Comparison of ENCODE assay signal across 8 cellular contexts in the genomic region with DNA sequence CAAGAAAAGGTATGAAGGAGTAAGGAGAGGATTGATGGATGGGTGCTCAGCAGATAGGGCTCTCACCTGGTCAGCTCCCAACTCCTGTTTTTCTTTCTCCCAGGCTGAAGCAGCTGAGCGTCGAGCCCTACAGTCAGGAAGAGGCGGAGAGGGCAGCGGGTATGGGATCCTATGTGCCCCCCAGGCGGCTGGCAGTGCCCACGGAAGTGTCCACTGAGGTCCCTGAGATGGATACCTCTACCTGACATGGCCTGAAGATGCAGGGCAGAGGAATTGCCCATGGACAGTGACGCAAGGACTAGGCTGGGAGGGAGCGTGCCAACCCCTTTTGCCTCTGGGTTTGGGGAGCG. TPM values are rescaled to one million over a fixed set of nuclear protein-coding genes. Genes with fewer than 3 reads are reported as not detected.
DNase-seq lines count a peak whose midpoint lies in the region; ATAC-seq, FAIRE-seq and TF ChIP-seq lines count a peak whose summit lies in the region.

No MANE protein-coding gene starts in this region.

- POLR2A ChIA-PET in HEK293 (lab: Yijun Ruan, JAX): interaction anchor here (0.6 to 2.9 kb wide), 4 partner anchors 32 to 259 kb away, joined by 3 to 23 read pairs (median 4); partner anchors contain the start of gene CEP85
- POLR2A ChIA-PET in activated CD8-positive, alpha-beta T cell treated with anti-CD3 and anti-CD28 coated beads, Interleukin-2, amount 10 ng/mL, durations not matched to agents 7 days and 5 days (lab: Charles Lee): interaction anchor here (0.7 to 1.4 kb wide), 3 partner anchors 14 to 59 kb away, joined by 3 read pairs; partner anchors contain the start of gene PDIK1L

- CTCF ChIA-PET in HEK293 (lab: Yijun Ruan, JAX): interaction anchor here (0.6 to 2.0 kb wide), 15 partner anchors 8 to 1211 kb away, joined by 3 to 16 read pairs (median 3); partner anchors contain the start of gene CEP85
- CTCF ChIA-PET in activated CD8-positive, alpha-beta T cell treated with anti-CD3 and anti-CD28 coated beads, Interleukin-2, amount 10 ng/mL, durations not matched to agents 7 days and 5 days (lab: Charles Lee): interaction anchor here (0.8 to 4.2 kb wide), 38 partner anchors 8 to 247 kb away, joined by 3 to 69 read pairs (median 5); partner anchors contain the start of genes CATSPER4, CD52, CEP85 and CNKSR1

- peaks cover 4% of the 10 kb centered on the region for H3K36me3 Mint-ChIP-seq in activated CD8-positive, alpha-beta T cell treated with anti-CD3 and anti-CD28 coated beads, Interleukin-2, amount 10 ng/mL, durations not matched to agents 7 days and 5 days (ENCODE audit: low read depth)

- peaks cover 7% of the 10 kb centered on the region; the same call in 1 of the 2 replicates for H3K4me1 ChIP-seq in HEK293 (ENCODE audit: control insufficient read depth, insufficient read depth, low read length)
- no peaks in the 10 kb centered on the region for H3K4me1 ChIP-seq in small intestine (ENCODE audit: control insufficient read depth in 2 of 2, insufficient read depth in 1 of 2, low read depth in 1 of 2, low read length in 1 of 2)

- FAIRE-seq in small intestine (lab: Jason Lieb, UNC): no peak

- peaks cover 22% of the 10 kb centered on the region for H3K4me1 Mint-ChIP-seq in activated CD8-positive, alpha-beta T cell treated with anti-CD3 and anti-CD28 coated beads, Interleukin-2, amount 10 ng/mL, durations not matched to agents 7 days and 5 days (ENCODE audit: low read depth)

- no peaks in the 10 kb centered on the region for H3K9me3 Mint-ChIP-seq in activated CD8-positive, alpha-beta T cell treated with anti-CD3 and anti-CD28 coated beads, Interleukin-2, amount 10 ng/mL, durations not matched to agents 7 days and 5 days (ENCODE audit: insufficient read depth)

- H3K4me3 Mint-ChIP-seq in activated CD8-positive, alpha-beta T cell treated with anti-CD3 and anti-CD28 coated beads, Interleukin-2, amount 10 ng/mL, durations not matched to agents 7 days and 5 days: peak overlapping the region; percentile 89

- H3K9me3 ChIP-seq in HEK293 (ENCODE audit: control insufficient read depth, insufficient read depth, low read depth, low read length) (no peaks in the 10 kb centered on the region), small intestine (ENCODE audit: control insufficient read depth, low read depth) (no peaks in the 10 kb centered on the region)

- no peak for ATAC-seq in activated CD8-positive, alpha-beta T cell treated with anti-CD3 and anti-CD28 coated beads, Interleukin-2, amount 10 ng/mL, durations not matched to agents 7 days and 5 days
- ATAC-seq in GM21360 (IDR thresholded peaks at IDR 0.05; ENCODE audit: unreplicated experiment) (no peak), GM18873 (IDR thresholded peaks at IDR 0.05; ENCODE audit: low FRiP score, unreplicated experiment) (no peak)

- no peak for DNase-seq in activated CD8-positive, alpha-beta T cell treated with anti-CD3 and anti-CD28 coated beads, Interleukin-2, amount 10 ng/mL, durations not matched to agents 7 days and 5 days
- DNase-seq in small intestine (no peak), 8988T (no peak)
- DNase-seq in activated CD4-positive, alpha-beta T cell treated with anti-CD3 and anti-CD28 coated beads, Interleukin-2, amount 50 U/mL, for 4 hours: no peak

- 50 to 64% (median 59%) methylated on average over 9 of the region's 9 CpGs for WGBS in small intestine, 3 donors

- peak overlapping the region; percentile 89 for H3K27ac Mint-ChIP-seq in activated CD8-positive, alpha-beta T cell treated with anti-CD3 and anti-CD28 coated beads, Interleukin-2, amount 10 ng/mL, durations not matched to agents 7 days and 5 days

- H3K4me3 ChIP-seq in HEK293 (ENCODE audit: low read depth, low read length) (peak overlapping the region; percentile 68), iPS-11a (ENCODE audit: low read depth, low read length) (peak overlapping the region; percentile 85), small intestine (ENCODE audit: low read depth in 1 of 2, low read length in 2 of 2) (peak overlapping the region; percentile 64 to 88)

- TF ChIP-seq CTCF in HEK293 (tag by site-specific recombination; IDR thresholded peaks at IDR 0.05): no peak

- peaks cover 0 to 10% of the 10 kb centered on the region in 2 experiments; a peak in 1 of 3 replicates for H3K36me3 ChIP-seq in HEK293 (ENCODE audit: control insufficient read depth in 2 of 2, insufficient read depth in 1 of 2, low read length in 2 of 2)
- no peaks in the 10 kb centered on the region for H3K36me3 ChIP-seq in small intestine (ENCODE audit: control insufficient read depth in 2 of 2, insufficient read depth in 2 of 2, low read length in 2 of 2)

- no peaks in the 10 kb centered on the region for H3K27me3 ChIP-seq in small intestine (ENCODE audit: control insufficient read depth in 2 of 2, insufficient read depth in 2 of 2, low read length in 2 of 2)

- peaks cover 6% of the 10 kb centered on the region for H3K27me3 Mint-ChIP-seq in activated CD8-positive, alpha-beta T cell treated with anti-CD3 and anti-CD28 coated beads, Interleukin-2, amount 10 ng/mL, durations not matched to agents 7 days and 5 days (ENCODE audit: low read depth)

- no peak overlapping the region; the same call in 1 of the 2 replicates for H3K27ac ChIP-seq in HEK293 (ENCODE audit: extremely low read depth, low read depth, low read length)
- H3K27ac ChIP-seq in small intestine (ENCODE audit: low read depth in 1 of 2, low read length in 1 of 2): peak overlapping the region in 1 of 2 donors; percentile 90

TF ChIP-seq in HEK293, 187 proteins besides CTCF, POLR2A, EP300 and RAD21:
- TF ChIP-seq ZBTB17 (tag by site-specific recombination; IDR thresholded peaks at IDR 0.05): peak; percentile 95
- no peak for TF ChIP-seq PRDM1 (tag by site-specific recombination; IDR thresholded peaks at IDR 0.05)
- TF ChIP-seq, protein P1, sequence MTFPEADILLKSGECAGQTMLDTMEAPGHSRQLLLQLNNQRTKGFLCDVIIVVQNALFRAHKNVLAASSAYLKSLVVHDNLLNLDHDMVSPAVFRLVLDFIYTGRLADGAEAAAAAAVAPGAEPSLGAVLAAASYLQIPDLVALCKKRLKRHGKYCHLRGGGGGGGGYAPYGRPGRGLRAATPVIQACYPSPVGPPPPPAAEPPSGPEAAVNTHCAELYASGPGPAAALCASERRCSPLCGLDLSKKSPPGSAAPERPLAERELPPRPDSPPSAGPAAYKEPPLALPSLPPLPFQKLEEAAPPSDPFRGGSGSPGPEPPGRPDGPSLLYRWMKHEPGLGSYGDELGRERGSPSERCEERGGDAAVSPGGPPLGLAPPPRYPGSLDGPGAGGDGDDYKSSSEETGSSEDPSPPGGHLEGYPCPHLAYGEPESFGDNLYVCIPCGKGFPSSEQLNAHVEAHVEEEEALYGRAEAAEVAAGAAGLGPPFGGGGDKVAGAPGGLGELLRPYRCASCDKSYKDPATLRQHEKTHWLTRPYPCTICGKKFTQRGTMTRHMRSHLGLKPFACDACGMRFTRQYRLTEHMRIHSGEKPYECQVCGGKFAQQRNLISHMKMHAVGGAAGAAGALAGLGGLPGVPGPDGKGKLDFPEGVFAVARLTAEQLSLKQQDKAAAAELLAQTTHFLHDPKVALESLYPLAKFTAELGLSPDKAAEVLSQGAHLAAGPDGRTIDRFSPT (tag by site-specific recombination; IDR thresholded peaks at IDR 0.05): peak; percentile 60
- TF ChIP-seq ZNF423 (tag by site-specific recombination; IDR thresholded peaks at IDR 0.05): no peak

RNA-seq across cellular contexts. Expression of gene ZNF593, which starts 0.7 kb away (rescaled TPM):
- total RNA-seq in activated CD8-positive, alpha-beta T cell treated with anti-CD3 and anti-CD28 coated beads, Interleukin-2, amount 10 ng/mL, durations not matched to agents 7 days and 5 days: 10 to 100 TPM; 28.4 to 31.1 TPM
- 100 to 1,000 TPM in 2 of 3 donors, 10 to 100 TPM in 1; 67.3 to 152 (median 122) TPM for polyA plus RNA-seq in small intestine

RNA-seq across cellular contexts. Expression of gene ZNF593OS, which starts 1.2 kb away (rescaled TPM):
- total RNA-seq in activated CD8-positive, alpha-beta T cell treated with anti-CD3 and anti-CD28 coated beads, Interleukin-2, amount 10 ng/mL, durations not matched to agents 7 days and 5 days: not detected
- polyA plus RNA-seq in small intestine: under 1 TPM in 1 of 3 donors, not detected in 2; 0.16 TPM

RNA-seq across cellular contexts. Expression of gene C1orf232, which starts 1.7 kb away (rescaled TPM):
- not detected for total RNA-seq in activated CD8-positive, alpha-beta T cell treated with anti-CD3 and anti-CD28 coated beads, Interleukin-2, amount 10 ng/mL, durations not matched to agents 7 days and 5 days
- not detected for polyA plus RNA-seq in small intestine

RNA-seq across cellular contexts. Expression of gene CNKSR1, which starts 6.8 kb away (rescaled TPM):
- total RNA-seq in activated CD8-positive, alpha-beta T cell treated with anti-CD3 and anti-CD28 coated beads, Interleukin-2, amount 10 ng/mL, durations not matched to agents 7 days and 5 days: 1 to 10 TPM; 1.4 to 2.2 TPM
- polyA plus RNA-seq in small intestine: 10 to 100 TPM; 16.1 to 54.1 (median 41.6) TPM

RNA-seq across cellular contexts. Expression of gene FAM110D, which starts 11.6 kb away (rescaled TPM):
- total RNA-seq in activated CD8-positive, alpha-beta T cell treated with anti-CD3 and anti-CD28 coated beads, Interleukin-2, amount 10 ng/mL, durations not matched to agents 7 days and 5 days: not detected
- polyA plus RNA-seq in small intestine: 1 to 10 TPM in 1 of 3 donors, under 1 TPM in 1, not detected in 1; 0.54 to 3.1 TPM
